ENCODE assay signal across 16 cellular contexts in the genomic region with DNA sequence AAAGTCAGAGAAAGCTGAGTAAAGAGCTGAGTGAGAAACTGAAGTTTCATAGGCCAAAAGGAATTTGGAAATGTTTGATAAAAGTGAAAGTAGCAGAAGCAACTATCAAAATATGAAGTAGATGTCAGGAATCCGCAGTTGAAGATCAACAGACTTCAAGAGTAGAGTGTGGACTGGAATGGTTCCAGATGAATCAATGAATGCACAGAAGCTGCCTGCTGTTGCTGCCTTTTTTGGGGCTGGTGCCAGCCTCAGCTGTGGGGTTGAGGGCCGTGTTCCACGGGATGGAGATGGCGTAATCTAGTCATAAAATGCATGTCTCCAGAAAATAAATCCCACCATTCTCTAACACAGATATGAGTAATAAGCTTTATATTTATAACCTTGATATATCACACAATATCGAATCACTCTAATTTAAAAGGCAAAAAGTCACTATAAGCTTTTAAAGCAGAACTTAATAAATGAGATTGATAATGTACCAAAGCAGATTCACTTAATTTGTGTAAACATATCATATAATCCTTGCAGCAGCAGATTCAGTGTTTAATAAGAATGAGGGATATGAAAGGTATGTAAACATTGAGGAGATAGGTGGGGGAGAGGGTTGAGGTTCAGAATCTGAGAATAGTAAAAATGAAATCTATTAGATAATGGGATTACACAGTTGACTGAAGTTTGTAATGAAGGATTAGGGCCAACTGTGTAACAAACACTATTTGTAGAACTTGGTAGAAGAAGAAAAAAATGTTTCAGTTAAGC.
A peak's percentile ranks its signal among the peaks of the same experiment; 100 is the strongest.
DNase-seq lines count a peak whose midpoint lies in the region; ATAC-seq, FAIRE-seq and TF ChIP-seq lines count a peak whose summit lies in the region.
"Had no signal": no experiment of that assay in that cellular context is flagged by ENCODE, and none has a peak within 500 bp of the region (broad histone marks: within the 10 kb centered on the region; RNA-seq: fewer than 3 reads in every experiment).

No MANE protein-coding gene starts in this region.

- H3K4me2 ChIP-seq in smooth muscle cell: peak overlapping the region; percentile 55

- no peaks in the 10 kb centered on the region for H3K27me3 ChIP-seq in RWPE2 (ENCODE audit: insufficient read depth, poor library complexity, severe bottlenecking)
- H3K27me3 ChIP-seq in smooth muscle cell (ENCODE audit: low read depth): no peaks in the 10 kb centered on the region

- intact Hi-C loops in kidney (cut with DNase I): no loop called here

- H3K9ac ChIP-seq in smooth muscle cell (ENCODE audit: low read depth) (no peak overlapping the region), kidney (ENCODE audit: low read length in 2 of 2) (no peak overlapping the region)

- DNase-seq in ELR (ENCODE audit: low read depth) (peak; percentile 33), RWPE2 (ENCODE audit: low spot score) (no peak), fibroblast of mammary gland (ENCODE audit: low read depth) (peak; percentile 83), smooth muscle cell (lab: John Stamatoyannopoulos, UW; ENCODE audit: unreplicated experiment) (peak; percentile 2), DMS79 treated with DMSO at 0.1 percent for 48 hours (lab: John Stamatoyannopoulos, UW) (no peak), SIG-M5 (lab: John Stamatoyannopoulos, UW) (no peak), kidney (no peak), kidney glomerular epithelial cell (lab: John Stamatoyannopoulos, UW) (no peak)
- DNase-seq: DMS79; NCI-H345; stimulated activated CD4-positive, alpha-beta T cell treated with anti-CD3 and anti-CD28 coated beads, Interleukin-1b, Interleukin-23, amount 100 ng/mL, for 48 hours had no signal

- no peak overlapping the region for H3K4me3 ChIP-seq in RWPE2 (ENCODE audit: severe bottlenecking)
- H3K4me3 ChIP-seq in fibroblast of mammary gland (ENCODE audit: control insufficient read depth, low read depth, low read length): no peak overlapping the region
- no peak overlapping the region for H3K4me3 ChIP-seq in smooth muscle cell
- H3K4me3 ChIP-seq in kidney (ENCODE audit: low read length in 2 of 2): no peak overlapping the region

- H3K4me1 ChIP-seq in RWPE2 (ENCODE audit: insufficient read depth, poor library complexity, severe bottlenecking) (peaks cover 3% of the 10 kb centered on the region), smooth muscle cell (ENCODE audit: low read depth) (no peaks in the 10 kb centered on the region), kidney (ENCODE audit: control insufficient read depth in 1 of 2, insufficient read depth in 1 of 2, low read depth in 1 of 2, low read length in 2 of 2) (no peaks in the 10 kb centered on the region)

- TF ChIP-seq CTCF in RWPE2 (IDR thresholded peaks at IDR 0.05; ENCODE audit: poor library complexity, severe bottlenecking) (no peak), fibroblast of mammary gland (conservative IDR thresholded peaks at IDR 0.05; ENCODE audit: control insufficient read depth, insufficient read depth, low read depth, low read length) (no peak), smooth muscle cell (IDR thresholded peaks at IDR 0.05; ENCODE audit: borderline replicate concordance, insufficient read depth, poor library complexity, severe bottlenecking) (no peak), kidney (IDR thresholded peaks at IDR 0.05; ENCODE audit: borderline replicate concordance, extremely low read depth, insufficient read depth) (no peak)

- 48% methylated on average over 5 of the region's 5 CpGs for WGBS in smooth muscle cell (ENCODE audit: low lambda C conversion rate)

- H4K20me1 ChIP-seq in smooth muscle cell (ENCODE audit: low read depth): no peaks in the 10 kb centered on the region

- H3K79me2 ChIP-seq in smooth muscle cell (ENCODE audit: low read depth): no peaks in the 10 kb centered on the region

- H3K27ac ChIP-seq in RWPE2 (ENCODE audit: poor library complexity, severe bottlenecking): no peak overlapping the region
- no peak overlapping the region for H3K27ac ChIP-seq in smooth muscle cell (ENCODE audit: low read depth)
- no peak overlapping the region for H3K27ac ChIP-seq in kidney (ENCODE audit: low read depth in 2 of 2, low read length in 2 of 2)

- no peaks in the 10 kb centered on the region for H3F3A ChIP-seq in smooth muscle cell (ENCODE audit: low read depth)

- H3K36me3 ChIP-seq in RWPE2 (ENCODE audit: low read depth) (no peaks in the 10 kb centered on the region), smooth muscle cell (ENCODE audit: low read depth) (no peaks in the 10 kb centered on the region), kidney (ENCODE audit: control insufficient read depth in 1 of 2, insufficient read depth in 2 of 2, low read length in 2 of 2) (no peaks in the 10 kb centered on the region)

- ATAC-seq in RWPE2 (ENCODE audit: low read depth): peak; percentile 44; the same call in 2 of the 3 replicates
- ATAC-seq: activated CD4-positive, CD25-positive, alpha-beta regulatory T cell treated with anti-CD3 and anti-CD28 coated beads, Interleukin-2, amount 50 U/mL, for 24 hours; esophagus mucosa; Right ventricle myocardium inferior; stimulated activated memory B cell treated with anti-CD40 and anti-IgM and Interleukin-4, amounts not matched to agents 10 μg/mL and 1 μg/mL and 100 μg/mL, for 72 hours had no signal

- peak overlapping the region; percentile 16 for H2AFZ ChIP-seq in smooth muscle cell (ENCODE audit: low read depth)

- no peaks in the 10 kb centered on the region for H3K9me3 ChIP-seq in RWPE2 (ENCODE audit: severe bottlenecking)
- H3K9me3 ChIP-seq in smooth muscle cell (replicated peaks; ENCODE audit: low read depth): no peaks in the 10 kb centered on the region
- no peaks in the 10 kb centered on the region for H3K9me3 ChIP-seq in kidney (ENCODE audit: control insufficient read depth in 1 of 2, low read length in 2 of 2)

- no peak for FAIRE-seq in kidney (lab: Jason Lieb, UNC)
- FAIRE-seq: keratinocyte had no signal

Comparison
In these comparisons a context has a peak if more than half of its experiments do, and no peak if none do; other contexts are left out.
1. DNase-seq: peak in ELR (single experiment), fibroblast of mammary gland (single experiment) and smooth muscle cell (single experiment); none in RWPE2 (single experiment), DMS79 treated with DMSO at 0.1 percent for 48 hours (single experiment), SIG-M5 (single experiment), kidney (single experiment) and kidney glomerular epithelial cell (single experiment).